11 cellular contexts compared by ENCODE assay signal in the genomic region with DNA sequence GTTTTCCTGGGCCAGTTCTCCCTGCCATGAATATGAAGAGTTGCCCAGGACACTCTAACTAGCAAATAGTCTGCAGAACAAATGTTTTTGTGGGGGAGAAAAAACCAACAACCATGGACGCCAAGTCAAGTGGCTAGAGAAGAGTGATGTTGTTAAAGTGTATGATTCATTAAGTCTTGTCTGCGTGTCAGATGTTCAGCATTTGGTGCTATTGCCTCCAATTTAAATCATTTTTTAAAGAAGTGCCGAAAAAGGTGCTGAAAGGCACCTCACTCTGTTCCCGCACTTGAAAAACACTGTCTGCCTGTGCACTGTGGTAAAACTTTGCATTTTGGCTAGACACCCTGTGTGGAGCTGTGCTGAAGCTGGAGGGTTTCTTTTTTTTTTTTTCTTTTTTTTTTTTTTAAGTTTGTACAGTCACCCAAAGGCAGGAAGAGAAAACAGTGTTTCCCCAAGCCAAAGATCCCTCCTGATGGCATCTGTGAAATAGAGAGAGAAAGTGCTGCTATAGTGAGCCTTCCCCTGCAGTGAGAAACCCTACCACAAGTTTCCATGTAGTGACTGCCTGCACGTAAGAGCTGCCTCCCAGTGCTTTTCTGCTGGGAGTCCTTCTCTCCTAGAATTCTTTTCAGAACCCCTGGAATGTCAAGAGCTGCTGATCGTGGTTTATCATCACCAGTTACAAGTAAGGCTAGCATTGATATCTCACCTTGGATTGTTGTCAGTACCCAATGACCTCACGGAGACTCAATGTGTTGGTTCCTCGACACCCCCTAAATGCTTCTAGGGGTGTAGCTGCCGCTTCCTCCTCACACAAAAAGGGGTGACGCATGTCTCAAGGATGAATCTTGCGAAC.
DNase-seq lines count a peak whose midpoint lies in the region; ATAC-seq lines count a peak whose summit lies in the region.
"Had no signal": no experiment of that assay in that cellular context is flagged by ENCODE, and none has a peak within 500 bp of the region (broad histone marks: within the 10 kb centered on the region; RNA-seq: fewer than 3 reads in every experiment).

No MANE protein-coding gene starts in this region.

- no peaks in the 10 kb centered on the region for H4K20me1 ChIP-seq in Karpas-422 (ENCODE audit: insufficient read depth, low read depth, low read length)

- H3K4me1 ChIP-seq in Karpas-422 (ENCODE audit: low read length): no peaks in the 10 kb centered on the region
- H3K4me1 ChIP-seq: uterus had no signal

- H3K4me3 ChIP-seq in Karpas-422 (ENCODE audit: low read length): no peak overlapping the region
- H3K4me3 ChIP-seq: uterus had no signal

- H3K9ac ChIP-seq in Karpas-422 (ENCODE audit: low read length): no peak overlapping the region
- H3K9ac ChIP-seq: SK-N-SH had no signal

- H3K4me2 ChIP-seq in Karpas-422 (ENCODE audit: low read depth, low read length, poor library complexity, severe bottlenecking): no peak overlapping the region
- H3K4me2 ChIP-seq: SK-N-SH had no signal

- H2AFZ ChIP-seq in Karpas-422 (ENCODE audit: low read length): no peak overlapping the region

- no peaks in the 10 kb centered on the region for H3K9me3 ChIP-seq in Karpas-422 (ENCODE audit: low read length)
- H3K9me3 ChIP-seq: SK-N-SH, uterus had no signal

- DNase-seq in AG08395 (ENCODE audit: low spot score): peak; percentile 36
- no peak for DNase-seq in left lobe of liver (ENCODE audit: low spot score)
- DNase-seq in Karpas-422: no peak
- DNase-seq in stimulated activated CD4-positive, alpha-beta T cell treated with anti-CD3 and anti-CD28 coated beads, Interleukin-4, amount 100 ng/mL, for 4 hours: no peak
- DNase-seq: left ventricle myocardium superior, SK-N-SH, uterus had no signal

- ATAC-seq in GM18907 (IDR thresholded peaks at IDR 0.05; ENCODE audit: unreplicated experiment): peak; percentile 70
- ATAC-seq in HG02623 (IDR thresholded peaks at IDR 0.05; ENCODE audit: unreplicated experiment): peak; percentile 59
- peak; percentile 65 for ATAC-seq in HG03558 (IDR thresholded peaks at IDR 0.05; ENCODE audit: extremely low read depth, unreplicated experiment)
- ATAC-seq in GM21367 (IDR thresholded peaks at IDR 0.05; ENCODE audit: unreplicated experiment): no peak
- no peak for ATAC-seq in left lobe of liver
- ATAC-seq: left ventricle myocardium superior had no signal

- no peaks in the 10 kb centered on the region for H3K36me3 ChIP-seq in Karpas-422 (ENCODE audit: insufficient read depth, low read length)
- H3K36me3 ChIP-seq: uterus had no signal

- no peaks in the 10 kb centered on the region for H3K27me3 ChIP-seq in Karpas-422 (ENCODE audit: low read length)
- H3K27me3 ChIP-seq: uterus had no signal

- H3K79me2 ChIP-seq in Karpas-422 (ENCODE audit: low read length): no peaks in the 10 kb centered on the region

- H3K9me2 ChIP-seq in Karpas-422 (replicated peaks; ENCODE audit: insufficient read depth, low read length): no peaks in the 10 kb centered on the region
- H3K9me2 ChIP-seq: SK-N-SH had no signal

- H3K27ac ChIP-seq in Karpas-422 (ENCODE audit: low read length): no peak overlapping the region
- H3K27ac ChIP-seq: uterus had no signal

Comparison
In these comparisons a context has a peak if more than half of its experiments do, and no peak if none do; other contexts are left out.
1. ATAC-seq: peak in GM18907 (single experiment), HG02623 (single experiment) and HG03558 (single experiment); none in GM21367 (single experiment) and left lobe of liver (single experiment).